In the genomic region with DNA sequence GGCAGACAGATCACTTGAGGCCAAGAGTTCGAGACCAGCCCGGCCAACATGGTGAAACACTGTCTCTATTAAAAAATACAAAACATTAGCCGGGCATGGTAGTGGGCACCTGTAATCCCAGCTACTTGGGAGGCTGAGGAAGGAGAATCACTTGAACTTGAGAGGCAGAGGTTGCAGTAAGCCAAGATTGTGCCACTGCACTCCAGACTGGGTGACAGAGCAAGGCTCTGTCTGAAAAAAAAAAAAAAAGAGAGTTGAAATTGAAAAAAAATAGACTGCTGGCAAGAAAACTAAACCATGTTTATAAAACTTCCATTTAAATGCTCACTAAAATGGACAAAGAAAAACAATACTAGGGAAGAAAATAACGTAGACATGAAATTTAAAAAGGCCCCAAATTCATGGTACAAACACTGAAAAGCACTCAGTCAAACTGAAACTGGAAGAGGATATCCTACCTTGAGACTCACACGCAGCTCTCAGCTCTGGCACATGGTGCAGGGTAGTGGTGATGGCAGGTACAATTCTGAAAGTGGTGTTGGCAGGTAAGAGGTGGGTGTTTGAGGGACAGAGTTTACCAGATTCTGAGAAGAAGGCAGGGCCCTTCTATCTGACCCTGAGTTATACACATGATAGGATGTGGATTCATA, we compare ENCODE assay signal across 10 cellular contexts. TPM values are rescaled to one million over a fixed set of nuclear protein-coding genes. Genes with fewer than 3 reads are reported as not detected.
DNase-seq lines count a peak whose midpoint lies in the region; ATAC-seq and TF ChIP-seq lines count a peak whose summit lies in the region.
"Had no signal": no experiment of that assay in that cellular context is flagged by ENCODE, and none has a peak within 500 bp of the region (broad histone marks: within the 10 kb centered on the region; RNA-seq: fewer than 3 reads in every experiment).

No MANE protein-coding gene starts in this region.

- intact Hi-C loops in aorta (cut with DNase I): no loop called here
- intact Hi-C loops in left colon (cut with DNase I, micrococcal nuclease): no loop called here

- H3K36me3 ChIP-seq in aorta (ENCODE audit: control insufficient read depth in 1 of 2, insufficient read depth in 2 of 2, low read length in 1 of 2): peaks cover 3 to 6% of the 10 kb centered on the region in 2 donors

- peak; percentile 21 for TF ChIP-seq POLR2A in GM18505 (IDR thresholded peaks at IDR 0.05; ENCODE audit: borderline replicate concordance, extremely low read depth, insufficient read depth, insufficient read length)

- no peaks in the 10 kb centered on the region for H3K9me3 ChIP-seq in aorta (ENCODE audit: control insufficient read depth, low read length)

- H3K4me1 Mint-ChIP-seq in activated T-cell treated with anti-CD3 and anti-CD28 coated beads, Interleukin-2, amount 50 U/mL, for 24 hours (ENCODE audit: low read depth): peaks cover 28% of the 10 kb centered on the region

- H3K4me1 ChIP-seq in aorta (ENCODE audit: control insufficient read depth in 1 of 2, insufficient read depth in 2 of 2, low read length in 2 of 2): no peaks in the 10 kb centered on the region

- DNase-seq in activated T-cell treated with anti-CD3 and anti-CD28 coated beads, Interleukin-2, amount 50 U/mL, for 24 hours: peak; percentile 52
- DNase-seq in stimulated activated CD4-positive, alpha-beta T cell treated with anti-CD3 and anti-CD28 coated beads, Interleukin-12 subunit alpha, Interleukin-12 subunit beta, amount 100 ng/mL, for 4 hours: peak; percentile 30
- DNase-seq in aorta: no peak
- no peak for DNase-seq in left colon
- no peak for DNase-seq in ACHN
- DNase-seq: NCI-H1436 treated with DMSO at 0.1 percent for 48 hours, trophoblast cell had no signal

- peaks cover 45% of the 10 kb centered on the region for H3K36me3 Mint-ChIP-seq in activated T-cell treated with anti-CD3 and anti-CD28 coated beads, Interleukin-2, amount 50 U/mL, for 24 hours (ENCODE audit: low read depth)

- H3K27me3 ChIP-seq in aorta (ENCODE audit: control insufficient read depth in 1 of 2, insufficient read depth in 2 of 2, low read length in 1 of 2): no peaks in the 10 kb centered on the region

- no peak for ATAC-seq in GM18505 (IDR thresholded peaks at IDR 0.05; ENCODE audit: unreplicated experiment)
- peak; percentile 69 for ATAC-seq in HG02759 (IDR thresholded peaks at IDR 0.05; ENCODE audit: unreplicated experiment)
- ATAC-seq in aorta (ENCODE audit: low FRiP score): no peak
- no peak for ATAC-seq in left colon
- no peak for ATAC-seq in HG03460 (IDR thresholded peaks at IDR 0.05; ENCODE audit: unreplicated experiment)

- peak overlapping the region; percentile 85 for H3K27ac Mint-ChIP-seq in activated T-cell treated with anti-CD3 and anti-CD28 coated beads, Interleukin-2, amount 50 U/mL, for 24 hours

- no peak overlapping the region for H3K4me3 Mint-ChIP-seq in activated T-cell treated with anti-CD3 and anti-CD28 coated beads, Interleukin-2, amount 50 U/mL, for 24 hours

- no peaks in the 10 kb centered on the region for H3K27me3 Mint-ChIP-seq in activated T-cell treated with anti-CD3 and anti-CD28 coated beads, Interleukin-2, amount 50 U/mL, for 24 hours

- no peak overlapping the region for H3K4me3 ChIP-seq in aorta (ENCODE audit: low read length in 2 of 2)

- H3K27ac ChIP-seq in aorta (ENCODE audit: low read depth in 1 of 2, low read length in 2 of 2): no peak overlapping the region

- H3K9me3 Mint-ChIP-seq in activated T-cell treated with anti-CD3 and anti-CD28 coated beads, Interleukin-2, amount 50 U/mL, for 24 hours: no peaks in the 10 kb centered on the region

- in situ Hi-C loops in ACHN (cut with HindIII; ENCODE audit: low pct_ligation_motif_present, low pct_unique_long_range_greater_than_20kb, low sequenced_read_pairs): no loop called here

- 65 to 69% methylated on average over 5 of the region's 5 CpGs for WGBS in aorta, 2 donors

RNA-seq across cellular contexts. Expression of a gene that starts 19.3 kb away (rescaled TPM):
- total RNA-seq in aorta (10 to 100 TPM; 18.3 to 29.2 TPM), left colon (10 to 100 TPM; 25.8 to 26.7 TPM)
- 10 to 100 TPM in 1 of 2 donors, 1 to 10 TPM in 1; 6.0 to 39.1 TPM for polyA plus RNA-seq in aorta

RNA-seq across cellular contexts. Expression of a gene that starts 19.5 kb away (rescaled TPM):
- total RNA-seq in aorta: 100 to 1,000 TPM in 1 of 2 donors, 10 to 100 TPM in 1; 70.3 to 101 TPM
- 100 to 1,000 TPM in 1 of 2 donors, 10 to 100 TPM in 1; 93.5 to 126 TPM for polyA plus RNA-seq in aorta
- 100 to 1,000 TPM; 121 to 122 TPM for total RNA-seq in left colon

RNA-seq across cellular contexts. Expression of a gene that starts 21.6 kb away (rescaled TPM):
- total RNA-seq in aorta (1 to 10 TPM in 1 of 2 donors, under 1 TPM in 1; 0.62 to 1.9 TPM), left colon (1 to 10 TPM; 2.2 to 3.1 TPM)
- 1 to 10 TPM in 1 of 2 donors, under 1 TPM in 1; 0.38 to 1.2 TPM for polyA plus RNA-seq in aorta

RNA-seq across cellular contexts. Expression of a gene that starts 35.2 kb away (rescaled TPM):
- total RNA-seq in aorta (1 to 10 TPM; 1.9 to 3.0 TPM), left colon (1 to 10 TPM; 1.2 to 2.1 TPM)
- polyA plus RNA-seq in aorta: 1 to 10 TPM in 1 of 2 donors, under 1 TPM in 1; 0.50 to 1.9 TPM

RNA-seq across cellular contexts. Expression of a gene that starts 51.1 kb away (rescaled TPM):
- not detected for total RNA-seq in aorta
- not detected for polyA plus RNA-seq in aorta
- total RNA-seq in left colon: not detected

Comparison
In these comparisons a context has a peak if more than half of its experiments do, and no peak if none do; other contexts are left out.
1. DNase-seq: peak in activated T-cell treated with anti-CD3 and anti-CD28 coated beads, Interleukin-2, amount 50 U/mL, for 24 hours (single experiment) and stimulated activated CD4-positive, alpha-beta T cell treated with anti-CD3 and anti-CD28 coated beads, Interleukin-12 subunit alpha, Interleukin-12 subunit beta, amount 100 ng/mL, for 4 hours (single experiment); none in aorta (0 of 2), left colon (0 of 2) and ACHN (single experiment).